Comparison of ENCODE assay signal across 1 cellular context in the genomic region with DNA sequence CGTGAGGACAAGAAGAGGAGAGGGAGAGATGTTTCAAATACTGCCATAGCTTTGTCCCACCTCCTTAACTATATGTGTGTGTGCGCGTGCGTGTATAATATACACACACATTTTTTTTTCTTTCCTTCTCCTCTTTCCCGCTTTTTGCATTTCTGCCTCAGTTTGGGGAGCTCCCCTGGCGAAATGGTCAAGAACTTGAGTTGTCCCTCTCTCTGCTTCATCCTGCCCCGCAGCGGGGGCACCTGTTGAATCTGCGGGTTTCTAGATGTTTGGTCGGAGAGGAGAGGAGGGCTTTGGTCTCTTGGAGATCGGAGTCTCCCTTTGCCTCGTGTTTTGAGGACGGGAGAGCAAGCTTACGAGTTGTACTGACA.
TF ChIP-seq lines count a peak whose summit lies in the region.

No MANE protein-coding gene starts in this region.

TF ChIP-seq in GM23338, 12 proteins besides CTCF, POLR2A, EP300 and RAD21 (continued from another document):
- TF ChIP-seq, protein P1, sequence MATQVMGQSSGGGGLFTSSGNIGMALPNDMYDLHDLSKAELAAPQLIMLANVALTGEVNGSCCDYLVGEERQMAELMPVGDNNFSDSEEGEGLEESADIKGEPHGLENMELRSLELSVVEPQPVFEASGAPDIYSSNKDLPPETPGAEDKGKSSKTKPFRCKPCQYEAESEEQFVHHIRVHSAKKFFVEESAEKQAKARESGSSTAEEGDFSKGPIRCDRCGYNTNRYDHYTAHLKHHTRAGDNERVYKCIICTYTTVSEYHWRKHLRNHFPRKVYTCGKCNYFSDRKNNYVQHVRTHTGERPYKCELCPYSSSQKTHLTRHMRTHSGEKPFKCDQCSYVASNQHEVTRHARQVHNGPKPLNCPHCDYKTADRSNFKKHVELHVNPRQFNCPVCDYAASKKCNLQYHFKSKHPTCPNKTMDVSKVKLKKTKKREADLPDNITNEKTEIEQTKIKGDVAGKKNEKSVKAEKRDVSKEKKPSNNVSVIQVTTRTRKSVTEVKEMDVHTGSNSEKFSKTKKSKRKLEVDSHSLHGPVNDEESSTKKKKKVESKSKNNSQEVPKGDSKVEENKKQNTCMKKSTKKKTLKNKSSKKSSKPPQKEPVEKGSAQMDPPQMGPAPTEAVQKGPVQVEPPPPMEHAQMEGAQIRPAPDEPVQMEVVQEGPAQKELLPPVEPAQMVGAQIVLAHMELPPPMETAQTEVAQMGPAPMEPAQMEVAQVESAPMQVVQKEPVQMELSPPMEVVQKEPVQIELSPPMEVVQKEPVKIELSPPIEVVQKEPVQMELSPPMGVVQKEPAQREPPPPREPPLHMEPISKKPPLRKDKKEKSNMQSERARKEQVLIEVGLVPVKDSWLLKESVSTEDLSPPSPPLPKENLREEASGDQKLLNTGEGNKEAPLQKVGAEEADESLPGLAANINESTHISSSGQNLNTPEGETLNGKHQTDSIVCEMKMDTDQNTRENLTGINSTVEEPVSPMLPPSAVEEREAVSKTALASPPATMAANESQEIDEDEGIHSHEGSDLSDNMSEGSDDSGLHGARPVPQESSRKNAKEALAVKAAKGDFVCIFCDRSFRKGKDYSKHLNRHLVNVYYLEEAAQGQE (IDR thresholded peaks at IDR 0.05; ENCODE audit: unreplicated experiment): no peak
- TF ChIP-seq NANOG (IDR thresholded peaks at IDR 0.05; ENCODE audit: borderline replicate concordance): no peak
- TF ChIP-seq, protein P2, sequence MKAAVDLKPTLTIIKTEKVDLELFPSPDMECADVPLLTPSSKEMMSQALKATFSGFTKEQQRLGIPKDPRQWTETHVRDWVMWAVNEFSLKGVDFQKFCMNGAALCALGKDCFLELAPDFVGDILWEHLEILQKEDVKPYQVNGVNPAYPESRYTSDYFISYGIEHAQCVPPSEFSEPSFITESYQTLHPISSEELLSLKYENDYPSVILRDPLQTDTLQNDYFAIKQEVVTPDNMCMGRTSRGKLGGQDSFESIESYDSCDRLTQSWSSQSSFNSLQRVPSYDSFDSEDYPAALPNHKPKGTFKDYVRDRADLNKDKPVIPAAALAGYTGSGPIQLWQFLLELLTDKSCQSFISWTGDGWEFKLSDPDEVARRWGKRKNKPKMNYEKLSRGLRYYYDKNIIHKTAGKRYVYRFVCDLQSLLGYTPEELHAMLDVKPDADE (IDR thresholded peaks at IDR 0.05): no peak
